22 cellular contexts compared by ENCODE assay signal in genomic region chr16:4365615-4366014, GRCh38. TPM values are rescaled to one million over a fixed set of nuclear protein-coding genes. Genes with fewer than 3 reads are reported as not detected.
"Had no signal": no experiment of that assay in that cellular context is flagged by ENCODE, and none has a peak within 500 bp of the region (broad histone marks: within the 10 kb centered on the region; RNA-seq: fewer than 3 reads in every experiment).

No MANE protein-coding gene starts in this region.

- H3K27me3 ChIP-seq: heart right ventricle, sigmoid colon, testis, upper lobe of left lung had no signal

- DNase-seq: activated CD4-positive, alpha-beta memory T cell treated with anti-CD3 and anti-CD28 coated beads, Interleukin-2, amount 10 ng/mL, durations not matched to agents 7 days and 5 days; activated CD4-positive, alpha-beta T cell treated with anti-CD3 and anti-CD28 coated beads for 4 hours; activated effector memory CD4-positive, alpha-beta T cell treated with anti-CD3 and anti-CD28 coated beads, Interleukin-2, amount 50 U/mL, for 16 hours; activated naive CD4-positive, alpha-beta T cell treated with anti-CD3 and anti-CD28 coated beads, Interleukin-2, amount 10 ng/mL, durations not matched to agents 7 days and 5 days; aorta; effector CD4-positive, alpha-beta T cell; heart right ventricle; left colon; mesendoderm; mucosa of descending colon; nephron progenitor cell; sigmoid colon; stimulated activated CD4-positive, alpha-beta T cell treated with anti-CD3 and anti-CD28 coated beads, Interleukin-15, amount 100 ng/mL, for 24 hours; stimulated activated naive CD4-positive, alpha-beta T cell; T1000; testis; upper lobe of left lung had no signal

- FAIRE-seq: endometrium, keratinocyte had no signal

- ATAC-seq: heart right ventricle, left colon had no signal

- H3K27ac ChIP-seq: heart right ventricle, sigmoid colon, testis, upper lobe of left lung had no signal

- H3K9me3 ChIP-seq: heart right ventricle, mucosa of descending colon, sigmoid colon, testis, upper lobe of left lung had no signal

- H3K4me3 ChIP-seq: heart right ventricle, mucosa of descending colon, sigmoid colon, smooth muscle cell, testis, upper lobe of left lung had no signal

- H3K4me2 ChIP-seq: smooth muscle cell had no signal

RNA-seq across cellular contexts. Expression of gene VASN, which starts 6.0 kb away (rescaled TPM):
- total RNA-seq: T-helper 1 cell treated with Interleukin-12 subunit alpha and Interleukin-12 subunit beta and Interleukin-4 antibody, amounts not matched to agents 30 ng/mL and 1 ng/mL, for 36 hours had no signal

RNA-seq across cellular contexts. Expression of gene GLIS2, which starts 49.7 kb away (rescaled TPM):
- total RNA-seq: activated B cell treated with CpG ODN at 0.5 μM for 24 hours had no signal
